In the genomic region with DNA sequence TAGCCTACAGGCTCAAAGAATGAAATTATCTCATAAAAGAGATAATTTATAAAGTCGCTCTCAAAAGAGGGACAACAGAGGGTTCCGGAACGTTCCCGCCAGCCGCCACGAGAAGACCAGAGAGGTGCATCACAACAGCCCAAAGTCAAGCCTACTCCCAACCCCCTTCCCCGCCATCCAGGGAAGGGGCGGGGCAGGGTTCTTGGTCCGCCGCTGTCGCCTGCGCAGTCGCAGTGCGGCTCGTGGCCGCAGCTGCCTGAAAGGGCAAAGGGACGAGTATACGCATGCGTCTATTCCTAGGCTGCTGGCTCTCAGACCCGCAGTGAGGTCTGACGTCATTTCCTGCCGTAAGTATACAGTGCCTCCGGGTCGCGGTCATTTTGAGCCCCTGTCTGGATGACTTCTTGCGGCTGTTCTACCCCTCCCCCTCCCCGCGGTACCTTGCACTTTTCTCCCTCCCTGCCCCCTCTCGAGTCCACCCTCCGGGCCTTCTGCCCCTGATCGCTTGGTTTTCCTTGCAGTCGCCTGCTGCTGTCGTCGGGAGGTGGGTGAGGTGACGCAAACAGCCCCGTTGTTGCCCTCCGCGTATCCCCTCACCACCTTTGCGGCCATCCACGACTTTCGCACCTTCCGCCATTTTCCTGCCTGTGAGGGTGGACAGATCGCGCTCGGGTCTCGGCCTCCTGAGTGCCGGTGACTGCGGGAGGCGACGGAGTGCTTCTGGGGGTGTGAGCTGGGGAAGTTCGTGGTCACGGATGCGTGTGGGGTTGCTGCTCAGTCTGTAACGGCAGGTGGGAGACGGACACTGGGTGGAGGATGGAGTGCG, we compare ENCODE assay signal across 8 cellular contexts.
A peak's percentile ranks its signal among the peaks of the same experiment; 100 is the strongest.
DNase-seq lines count a peak whose midpoint lies in the region; ATAC-seq, FAIRE-seq and TF ChIP-seq lines count a peak whose summit lies in the region.

A gene with protein sequence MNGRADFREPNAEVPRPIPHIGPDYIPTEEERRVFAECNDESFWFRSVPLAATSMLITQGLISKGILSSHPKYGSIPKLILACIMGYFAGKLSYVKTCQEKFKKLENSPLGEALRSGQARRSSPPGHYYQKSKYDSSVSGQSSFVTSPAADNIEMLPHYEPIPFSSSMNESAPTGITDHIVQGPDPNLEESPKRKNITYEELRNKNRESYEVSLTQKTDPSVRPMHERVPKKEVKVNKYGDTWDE (plus strand): TSS at position 383 of the 826 bp plus-strand sequence. CDS start 1,537 bp downstream, outside the sequence.

- peak; percentile 99 for ATAC-seq in GM19035 (IDR thresholded peaks at IDR 0.05; ENCODE audit: unreplicated experiment)
- ATAC-seq in HG03354 (IDR thresholded peaks at IDR 0.05; ENCODE audit: poor library complexity, severe bottlenecking, unreplicated experiment): peak; percentile 99
- ATAC-seq in activated CD4-positive, CD25-positive, alpha-beta regulatory T cell treated with anti-CD3 and anti-CD28 coated beads, Interleukin-2, amount 50 U/mL, for 24 hours: peak; percentile 99

- peak; percentile 99 for DNase-seq in AG09319 (ENCODE audit: extremely low read depth, low read depth)
- peak; percentile 98 for DNase-seq in NCI-H446 treated with DMSO at 0.1 percent for 48 hours (lab: John Stamatoyannopoulos, UW)
- DNase-seq in cerebellar cortex (ENCODE audit: low spot score): peak; percentile 99
- peak; percentile 84 for DNase-seq in stimulated activated CD4-positive, alpha-beta T cell treated with anti-CD3 and anti-CD28 coated beads, Interleukin-12 subunit alpha, Interleukin-12 subunit beta, amount 100 ng/mL, for 4 hours

- FAIRE-seq in islet of Langerhans (lab: Jason Lieb, UNC): peak; percentile 94

- no peak for TF ChIP-seq CTCF in AG09319 (IDR thresholded peaks at IDR 0.05; ENCODE audit: low read depth, low read length)

Comparison
In these comparisons a context has a peak if more than half of its experiments do, and no peak if none do; other contexts are left out.
1. Peak in every context shown above with its lines: DNase-seq and ATAC-seq.